In genomic region chr16:22308824-22309520, GRCh38 we compare ENCODE assay signal across 1 cellular context.
TF ChIP-seq lines count a peak whose summit lies in the region.

No MANE protein-coding gene starts in this region.

TF ChIP-seq in HepG2, 621 proteins besides CTCF, POLR2A, EP300 and RAD21 (continued from another document and continues in another):
- TF ChIP-seq ZBTB40 (IDR thresholded peaks at IDR 0.05) (no peak), ZBTB40 (CRISPR knock-in tag; IDR thresholded peaks at IDR 0.05) (0 out of 2 replicates have a peak, but pooled peaks have one; percentile 21), ZNF747 (CRISPR knock-in tag; IDR thresholded peaks at IDR 0.05; ENCODE audit: borderline replicate concordance) (0 out of 2 replicates have a peak, but pooled peaks have one; percentile 30), RNF219 (CRISPR knock-in tag; IDR thresholded peaks at IDR 0.05) (no peak), GATAD2A (CRISPR knock-in tag; IDR thresholded peaks at IDR 0.05) (no peak), MLXIP (CRISPR knock-in tag; IDR thresholded peaks at IDR 0.05; ENCODE audit: borderline replicate concordance) (no peak), USF2 (IDR thresholded peaks at IDR 0.05; ENCODE audit: low read depth, low read length) (no peak), USF2 (CRISPR knock-in tag; IDR thresholded peaks at IDR 0.05; ENCODE audit: borderline replicate concordance) (no peak), FIP1L1 (IDR thresholded peaks at IDR 0.05; ENCODE audit: borderline replicate concordance, insufficient read depth, low read depth, low read length) (no peak), AHDC1 (CRISPR knock-in tag; IDR thresholded peaks at IDR 0.05; ENCODE audit: borderline replicate concordance) (no peak), MIXL1 (CRISPR knock-in tag; IDR thresholded peaks at IDR 0.05) (no peak), PHB2 (IDR thresholded peaks at IDR 0.05; ENCODE audit: partially characterized antibody) (no peak), ZNF431 (CRISPR knock-in tag; IDR thresholded peaks at IDR 0.05; ENCODE audit: borderline replicate concordance, low read depth) (no peak), RBM39 (IDR thresholded peaks at IDR 0.05; ENCODE audit: low read depth, low read length, poor library complexity, severe bottlenecking) (no peak), WIZ (CRISPR knock-in tag; IDR thresholded peaks at IDR 0.05) (no peak), JDP2 (CRISPR knock-in tag; IDR thresholded peaks at IDR 0.05; ENCODE audit: borderline replicate concordance) (no peak), BORCS8-MEF2B (CRISPR knock-in tag; IDR thresholded peaks at IDR 0.05) (0 out of 2 replicates have a peak, but pooled peaks have one; percentile 22), PAX8 (CRISPR knock-in tag; IDR thresholded peaks at IDR 0.05; ENCODE audit: borderline replicate concordance) (no peak), GATA4 (IDR thresholded peaks at IDR 0.05; ENCODE audit: borderline replicate concordance, low read depth) (no peak), NFKB2 (CRISPR knock-in tag; IDR thresholded peaks at IDR 0.05; ENCODE audit: borderline replicate concordance) (no peak), HDAC6 (IDR thresholded peaks at IDR 0.05; ENCODE audit: low read depth, low read length) (no peak), RFX3 (CRISPR knock-in tag; IDR thresholded peaks at IDR 0.05) (no peak), MYPOP (CRISPR knock-in tag; IDR thresholded peaks at IDR 0.05) (no peak), ZNF33B (CRISPR knock-in tag; IDR thresholded peaks at IDR 0.05) (no peak), CSRNP2 (CRISPR knock-in tag; conservative IDR thresholded peaks at IDR 0.05; ENCODE audit: low read depth) (no peak), ZNF414 (CRISPR knock-in tag; IDR thresholded peaks at IDR 0.05) (no peak), REL (CRISPR knock-in tag; conservative IDR thresholded peaks at IDR 0.05) (no peak), ZMYM4 (CRISPR knock-in tag; IDR thresholded peaks at IDR 0.05) (no peak), SRSF1 (optimal IDR thresholded peaks at IDR 0.05; ENCODE audit: low read depth, low read length) (no peak), ZNF780A (CRISPR knock-in tag; IDR thresholded peaks at IDR 0.05) (no peak)
